24 cellular contexts compared by ENCODE assay signal in the genomic region with DNA sequence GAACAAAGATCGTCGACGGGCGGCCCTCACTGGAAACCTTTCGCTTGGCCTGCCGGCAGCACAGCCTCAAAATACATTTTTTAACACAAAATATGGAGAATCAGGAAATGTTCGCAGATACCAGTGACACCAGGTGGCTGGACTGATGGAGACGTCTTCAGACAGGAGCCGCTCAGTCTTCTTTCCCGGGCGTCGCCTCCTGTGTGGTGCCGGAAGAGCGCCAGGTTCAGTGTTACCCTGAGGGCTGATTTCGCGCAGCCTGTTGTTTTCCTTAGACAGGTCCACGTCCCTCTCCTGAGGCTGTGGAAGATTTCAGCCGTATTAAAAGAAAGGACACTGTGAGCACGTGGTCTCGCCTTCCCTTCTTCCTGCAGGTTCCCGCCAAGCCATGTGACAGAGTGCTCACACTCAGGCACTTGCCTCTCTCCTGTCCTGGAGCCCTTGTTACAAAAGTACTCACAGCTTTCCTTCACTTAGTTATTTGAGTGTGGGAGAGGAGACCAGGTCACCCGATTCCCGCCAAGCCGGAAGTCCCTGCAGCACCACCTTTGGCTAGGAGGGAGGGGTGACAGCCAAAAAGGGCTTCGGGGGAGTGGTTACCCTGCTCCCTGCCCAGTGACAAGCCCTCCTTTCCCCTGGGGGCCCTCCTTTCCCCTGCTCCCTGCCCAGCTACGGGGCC. TPM values are rescaled to one million over a fixed set of nuclear protein-coding genes. Genes with fewer than 3 reads are reported as not detected.
DNase-seq lines count a peak whose midpoint lies in the region; FAIRE-seq and TF ChIP-seq lines count a peak whose summit lies in the region.
"Had no signal": no experiment of that assay in that cellular context is flagged by ENCODE, and none has a peak within 500 bp of the region (broad histone marks: within the 10 kb centered on the region; RNA-seq: fewer than 3 reads in every experiment).

No MANE protein-coding gene starts in this region.

- no peak overlapping the region for H3K4me3 Mint-ChIP-seq in activated naive CD4-positive, alpha-beta T cell treated with anti-CD3 and anti-CD28 coated beads, Interleukin-2, amount 10 ng/mL, durations not matched to agents 7 days and 5 days
- H3K4me3 Mint-ChIP-seq: T-helper 2 cell treated with Interferon-gamma antibody and Interleukin-4, amounts not matched to agents 5 μg/mL and 100 μg/mL, for 36 hours had no signal

- H3K9me3 Mint-ChIP-seq in activated naive CD4-positive, alpha-beta T cell treated with anti-CD3 and anti-CD28 coated beads, Interleukin-2, amount 10 ng/mL, durations not matched to agents 7 days and 5 days: no peaks in the 10 kb centered on the region
- H3K9me3 Mint-ChIP-seq: activated naive CD4-positive, alpha-beta T cell treated with anti-CD3 and anti-CD28 coated beads, Interleukin-2, amount 50 U/mL, for 72 hours; T-helper 2 cell treated with Interferon-gamma antibody and Interleukin-4, amounts not matched to agents 5 μg/mL and 100 μg/mL, for 36 hours had no signal

- no peak for TF ChIP-seq POLR2A in Peyer's patch (IDR thresholded peaks at IDR 0.05)
- no peak for TF ChIP-seq POLR2A in spleen (IDR thresholded peaks at IDR 0.05)

- H3K36me3 ChIP-seq in Peyer's patch: no peaks in the 10 kb centered on the region
- H3K36me3 ChIP-seq in kidney (ENCODE audit: control insufficient read depth in 1 of 2, insufficient read depth in 2 of 2, low read length in 2 of 2): no peaks in the 10 kb centered on the region
- no peaks in the 10 kb centered on the region for H3K36me3 ChIP-seq in spleen
- H3K36me3 ChIP-seq: BLaER1, MG63 had no signal

- H3K36me3 Mint-ChIP-seq in activated naive CD4-positive, alpha-beta T cell treated with anti-CD3 and anti-CD28 coated beads, Interleukin-2, amount 10 ng/mL, durations not matched to agents 7 days and 5 days: no peaks in the 10 kb centered on the region
- H3K36me3 Mint-ChIP-seq: activated naive CD4-positive, alpha-beta T cell treated with anti-CD3 and anti-CD28 coated beads, Interleukin-2, amount 50 U/mL, for 72 hours had no signal

- no peak overlapping the region for H3K27ac ChIP-seq in Peyer's patch
- H3K27ac ChIP-seq in kidney (ENCODE audit: low read depth in 2 of 2, low read length in 2 of 2): no peak overlapping the region
- H3K27ac ChIP-seq in spleen: peak overlapping the region in 7 of 8 donors; percentile 33 to 68 (median 65)
- H3K27ac ChIP-seq: BLaER1 had no signal

- intact Hi-C loops in kidney (cut with DNase I): no loop called here
- intact Hi-C loops in spleen (cut with DNase I; ENCODE audit: low total_unique reads): no loop called here

- H3K4me1 ChIP-seq in Peyer's patch: no peaks in the 10 kb centered on the region
- no peaks in the 10 kb centered on the region for H3K4me1 ChIP-seq in kidney (ENCODE audit: control insufficient read depth in 1 of 2, insufficient read depth in 1 of 2, low read depth in 1 of 2, low read length in 2 of 2)
- H3K4me1 ChIP-seq in spleen: peaks cover 0 to 33% (median 8%) of the 10 kb centered on the region in 6 donors

- 74 to 84% (median 81%) methylated on average over 24 to 26 of the region's 26 CpGs for WGBS in spleen, 5 donors

- no peak overlapping the region for H3K9ac ChIP-seq in kidney (ENCODE audit: low read length in 2 of 2)
- H3K9ac ChIP-seq: BLaER1 had no signal

- peak overlapping the region; percentile 38 for H3K27ac Mint-ChIP-seq in activated naive CD4-positive, alpha-beta T cell treated with anti-CD3 and anti-CD28 coated beads, Interleukin-2, amount 10 ng/mL, durations not matched to agents 7 days and 5 days
- H3K27ac Mint-ChIP-seq: T-helper 2 cell treated with Interferon-gamma antibody and Interleukin-4, amounts not matched to agents 5 μg/mL and 100 μg/mL, for 36 hours had no signal

- H3K4me1 Mint-ChIP-seq in activated naive CD4-positive, alpha-beta T cell treated with anti-CD3 and anti-CD28 coated beads, Interleukin-2, amount 10 ng/mL, durations not matched to agents 7 days and 5 days: peaks cover 5% of the 10 kb centered on the region

- H3K9me3 ChIP-seq in Peyer's patch (no peaks in the 10 kb centered on the region), kidney (ENCODE audit: control insufficient read depth in 1 of 2, low read length in 2 of 2) (no peaks in the 10 kb centered on the region), spleen (peaks cover 0 to 5% (median 0%) of the 10 kb centered on the region in 8 donors)
- H3K9me3 ChIP-seq: BLaER1, MG63 had no signal

- peak; percentile 9 for DNase-seq in activated naive CD4-positive, alpha-beta T cell treated with anti-CD3 and anti-CD28 coated beads, Interleukin-2, amount 10 ng/mL, durations not matched to agents 7 days and 5 days
- no peak for DNase-seq in activated naive CD4-positive, alpha-beta T cell treated with Interleukin-2 at 50 U/mL for 16 hours
- DNase-seq in Peyer's patch (peak in 2 of 3 donors; percentile 34 to 36), kidney (peak; percentile 42), spleen (peak; percentile 81), cerebellum (ENCODE audit: low spot score) (no peak)
- DNase-seq in stimulated activated CD4-positive, alpha-beta T cell treated with anti-CD3 and anti-CD28 coated beads, Interleukin-4, amount 100 ng/mL, for 4 hours: no peak
- DNase-seq in stimulated activated CD4-positive, alpha-beta T cell treated with anti-CD3 and anti-CD28 coated beads, Interleukin-2, amount 100 ng/mL, for 24 hours: no peak
- DNase-seq: activated CD4-positive, CD25-positive, alpha-beta regulatory T cell; IMR-90; MG63; NCI-H146; NCI-H2171 treated with DMSO at 0.1 percent for 48 hours; NCI-H82; occipital lobe; PC-3; retina; substantia nigra had no signal

- H3K27me3 ChIP-seq in Peyer's patch (no peaks in the 10 kb centered on the region), spleen (replicated peaks in 1 of 7) (peaks cover 0 to 6% (median 0%) of the 10 kb centered on the region in 7 donors)
- H3K27me3 ChIP-seq: MG63 had no signal

- TF ChIP-seq CTCF in Peyer's patch (IDR thresholded peaks at IDR 0.05): no peak
- no peak for TF ChIP-seq CTCF in kidney (IDR thresholded peaks at IDR 0.05; ENCODE audit: borderline replicate concordance, extremely low read depth, insufficient read depth)
- no peak for TF ChIP-seq CTCF in spleen (IDR thresholded peaks at IDR 0.05 in 8 of 11, conservative IDR thresholded peaks at IDR 0.05 in 3 of 11)

- H3K27me3 Mint-ChIP-seq in activated naive CD4-positive, alpha-beta T cell treated with anti-CD3 and anti-CD28 coated beads, Interleukin-2, amount 10 ng/mL, durations not matched to agents 7 days and 5 days: peaks cover 11% of the 10 kb centered on the region

- CTCF ChIA-PET in activated naive CD4-positive, alpha-beta T cell treated with anti-CD3 and anti-CD28 coated beads, Interleukin-2, amount 10 ng/mL, durations not matched to agents 7 days and 5 days (lab: Charles Lee): no interaction called here

- FAIRE-seq in kidney (lab: Jason Lieb, UNC): no peak
- FAIRE-seq: colon, D721Med, GM18507 had no signal

- H3K4me3 ChIP-seq in Peyer's patch: no peak overlapping the region
- H3K4me3 ChIP-seq in kidney (ENCODE audit: low read length in 2 of 2): no peak overlapping the region
- no peak overlapping the region for H3K4me3 ChIP-seq in spleen
- H3K4me3 ChIP-seq: BLaER1, MG63 had no signal

RNA-seq across cellular contexts. Expression of a gene that starts 21.7 kb away (rescaled TPM):
- 10 to 100 TPM; 11.4 to 19.2 (median 15.1) TPM for total RNA-seq in Peyer's patch
- 24.3 TPM for total RNA-seq in kidney
- polyA plus RNA-seq in kidney (ENCODE audit: insufficient read depth, low read depth, low replicate concordance): 12.9 TPM
- 10 to 100 TPM; 24.8 to 41.7 (median 28.1) TPM for total RNA-seq in spleen
- 10 to 100 TPM; 22.5 to 50.0 (median 27.8) TPM for polyA plus RNA-seq in spleen
- total RNA-seq in cerebellum: 4.7 TPM

RNA-seq across cellular contexts. Expression of a gene that starts 43.3 kb away (rescaled TPM):
- total RNA-seq in Peyer's patch: 10 to 100 TPM in 3 of 4 donors, 1 to 10 TPM in 1; 5.1 to 22.3 (median 18.5) TPM
- total RNA-seq in kidney: 14.6 TPM
- 14.4 TPM for polyA plus RNA-seq in kidney (ENCODE audit: insufficient read depth, low read depth, low replicate concordance)
- 10 to 100 TPM; 11.9 to 29.9 (median 19.4) TPM for total RNA-seq in spleen
- polyA plus RNA-seq in spleen: 10 to 100 TPM in 1 of 3 donors, 1 to 10 TPM in 2; 6.1 to 13.0 (median 8.5) TPM
- 16.6 TPM for total RNA-seq in cerebellum

Comparison
In these comparisons a context has a peak if more than half of its experiments do, and no peak if none do; other contexts are left out.
1. DNase-seq: peak in activated naive CD4-positive, alpha-beta T cell treated with anti-CD3 and anti-CD28 coated beads, Interleukin-2, amount 10 ng/mL, durations not matched to agents 7 days and 5 days (single experiment), Peyer's patch (2 of 3), kidney (single experiment) and spleen (single experiment); none in activated naive CD4-positive, alpha-beta T cell treated with Interleukin-2 at 50 U/mL for 16 hours (single experiment), cerebellum (single experiment), stimulated activated CD4-positive, alpha-beta T cell treated with anti-CD3 and anti-CD28 coated beads, Interleukin-4, amount 100 ng/mL, for 4 hours (0 of 2) and stimulated activated CD4-positive, alpha-beta T cell treated with anti-CD3 and anti-CD28 coated beads, Interleukin-2, amount 100 ng/mL, for 24 hours (0 of 2).
2. H3K27ac ChIP-seq: peak in spleen (7 of 8); none in Peyer's patch (0 of 4) and kidney (0 of 2).